8 cellular contexts compared by ENCODE assay signal in genomic region chr17:75785016-75785769, GRCh38. TPM values are rescaled to one million over a fixed set of nuclear protein-coding genes. Genes with fewer than 3 reads are reported as not detected.
DNase-seq lines count a peak whose midpoint lies in the region; ATAC-seq and TF ChIP-seq lines count a peak whose summit lies in the region.

No MANE protein-coding gene starts in this region.

- peak; percentile 53 for DNase-seq in GM13977 (ENCODE audit: low spot score)
- peak; percentile 85 for DNase-seq in NCI-H146 treated with DMSO at 0.1 percent for 48 hours (lab: John Stamatoyannopoulos, UW; ENCODE audit: unreplicated experiment)
- DNase-seq in T1000 (lab: John Stamatoyannopoulos, UW): peak; percentile 96
- peak; percentile 90 for DNase-seq in mammary epithelial cell
- DNase-seq in islet precursor cell: peak; percentile 98
- DNase-seq in stimulated activated CD4-positive, alpha-beta T cell treated with anti-CD3 and anti-CD28 coated beads, Interleukin-12 subunit alpha, Interleukin-12 subunit beta, amount 100 ng/mL, for 24 hours (ENCODE audit: low read depth in 2 of 2): peak; percentile 77 to 83

- H3K4me3 ChIP-seq in mammary epithelial cell (replicated peaks in 1 of 3; ENCODE audit: insufficient read depth in 1 of 3, low read depth in 2 of 3, low read length in 3 of 3): peak overlapping the region; percentile 57 to 81 (median 67)

- peaks cover 42% of the 10 kb centered on the region for H3K79me2 ChIP-seq in mammary epithelial cell (ENCODE audit: insufficient read depth, low read length)

- no peaks in the 10 kb centered on the region for H3K9me3 ChIP-seq in mammary epithelial cell (replicated peaks; ENCODE audit: insufficient read depth, low read length)

- peak overlapping the region; percentile 96 for H3K27ac ChIP-seq in mammary epithelial cell (ENCODE audit: insufficient read depth, low read depth, low read length)

- CTCF ChIA-PET in mammary epithelial cell (lab: Charles Lee; ENCODE audit: low non-redundant PET): no interaction called here

- H3K4me2 ChIP-seq in mammary epithelial cell (ENCODE audit: insufficient read depth, low read depth, low read length): peak overlapping the region; percentile 71

- peak overlapping the region; percentile 82 for H2AFZ ChIP-seq in mammary epithelial cell (ENCODE audit: low read depth, low read length)

- H3K9ac ChIP-seq in mammary epithelial cell (ENCODE audit: insufficient read depth, low read length): peak overlapping the region; percentile 83

- ATAC-seq in HG02759 (IDR thresholded peaks at IDR 0.05; ENCODE audit: unreplicated experiment): peak; percentile 78
- ATAC-seq in GM18870 (IDR thresholded peaks at IDR 0.05; ENCODE audit: unreplicated experiment): no peak

- H4K20me1 ChIP-seq in mammary epithelial cell (ENCODE audit: insufficient read depth, low read length): no peaks in the 10 kb centered on the region

- H3K4me1 ChIP-seq in mammary epithelial cell (ENCODE audit: insufficient read depth, low read length): peaks cover 30% of the 10 kb centered on the region

- TF ChIP-seq CTCF in GM13977 (IDR thresholded peaks at IDR 0.05; ENCODE audit: extremely low read depth, insufficient read depth, missing control alignments): no peak
- no peak for TF ChIP-seq CTCF in mammary epithelial cell (conservative IDR thresholded peaks at IDR 0.05 in 1 of 2, IDR thresholded peaks at IDR 0.05 in 1 of 2; ENCODE audit: extremely low read depth in 1 of 2, insufficient read depth in 1 of 2, low read depth in 1 of 2, low read length in 2 of 2)

- TSS peak; percentile 50 for BruUV-seq in mammary epithelial cell (replicated peaks; lab: Mats Ljungman, UMichigan)

- dilution Hi-C loops in mammary epithelial cell (cut with HindIII; ENCODE audit: low sequenced_read_pairs): loop anchor here (5.0 to 10.0 kb wide), 4 partner anchors 37 to 88 kb away; partner anchors contain the start of gene UNC13D

- no peaks in the 10 kb centered on the region for H3K36me3 ChIP-seq in mammary epithelial cell (ENCODE audit: insufficient read depth, low read length)

- in situ Hi-C loops in GM13977 (cut with MboI; ENCODE audit: low pct_unique_long_range_greater_than_20kb, low sequenced_read_pairs, unreplicated experiment) (no loop called here), mammary epithelial cell (cut with MboI; ENCODE audit: low sequenced_read_pairs in 2 of 2) (no loop called here)

- intact Hi-C loops in mammary epithelial cell (cut with micrococcal nuclease): loop anchor here (2.0 kb wide), 1 partner anchor 24 kb away; no protein-coding TSS in a partner anchor

- 3% methylated on average over 19 of the region's 42 CpGs for WGBS in mammary epithelial cell (ENCODE audit: low coverage, missing lambda C conversion rate)

- no peaks in the 10 kb centered on the region for H3K27me3 ChIP-seq in mammary epithelial cell (ENCODE audit: insufficient read depth, low read length)

RNA-seq across cellular contexts. Expression of gene UNK, which starts 0.6 kb away (rescaled TPM):
- total RNA-seq in mammary epithelial cell: 10 to 100 TPM; 15.2 to 15.8 TPM
- polyA plus RNA-seq in mammary epithelial cell: 10.3 TPM
- 4.2 TPM for polyA minus RNA-seq in mammary epithelial cell

RNA-seq across cellular contexts. Expression of gene GALK1, which starts 20.2 kb away (rescaled TPM):
- 1 to 10 TPM; 1.5 to 3.0 TPM for total RNA-seq in mammary epithelial cell
- polyA plus RNA-seq in mammary epithelial cell: 3.8 TPM
- not detected for polyA minus RNA-seq in mammary epithelial cell

RNA-seq across cellular contexts. Expression of gene UNC13D, which starts 59.0 kb away (rescaled TPM):
- total RNA-seq in mammary epithelial cell: 1 to 10 TPM; 4.8 to 5.8 TPM
- polyA plus RNA-seq in mammary epithelial cell: 1.3 TPM
- polyA minus RNA-seq in mammary epithelial cell: 1.8 TPM
